In genomic region chr6:11096109-11096508, GRCh38 we compare ENCODE assay signal across 1 cellular context.
TF ChIP-seq lines count a peak whose summit lies in the region.

No MANE protein-coding gene starts in this region.

TF ChIP-seq in IMR-90, 13 proteins besides CTCF, POLR2A, EP300 and RAD21 (continued from another document):
- no peak for TF ChIP-seq MAFK (IDR thresholded peaks at IDR 0.05; ENCODE audit: low read depth, low read length)
